In the genomic region with DNA sequence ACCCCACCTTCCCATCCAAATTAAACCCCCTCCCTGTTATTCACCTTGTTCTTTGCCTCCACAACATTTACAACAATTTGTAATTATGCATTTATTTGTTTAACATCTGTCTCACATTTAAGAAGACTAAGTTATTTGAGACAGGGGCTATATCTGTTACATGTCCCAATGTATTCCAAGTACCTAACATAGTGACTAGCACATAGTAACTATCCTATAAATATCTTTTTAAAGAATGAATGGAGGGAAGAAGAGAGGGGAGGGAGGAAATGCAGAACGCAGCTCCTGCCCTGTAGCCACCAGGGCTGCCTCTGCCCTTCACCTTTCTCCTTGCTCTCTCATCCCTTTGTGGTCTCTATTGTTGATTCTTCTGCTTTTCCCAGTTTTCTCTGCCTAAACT, we compare ENCODE assay signal across 14 cellular contexts. TPM values are rescaled to one million over a fixed set of nuclear protein-coding genes. Genes with fewer than 3 reads are reported as not detected.
DNase-seq lines count a peak whose midpoint lies in the region; ATAC-seq and TF ChIP-seq lines count a peak whose summit lies in the region.
"Had no signal": no experiment of that assay in that cellular context is flagged by ENCODE, and none has a peak within 500 bp of the region (broad histone marks: within the 10 kb centered on the region; RNA-seq: fewer than 3 reads in every experiment).

No MANE protein-coding gene starts in this region.

- POLR2A ChIA-PET in WTC11 (lab: Charles Lee) = no interaction called here

- ATAC-seq in GM23338 (peak; percentile 18; the same call in 1 of the 3 replicates), WTC11 (no peak), HG03460 (IDR thresholded peaks at IDR 0.05; ENCODE audit: unreplicated experiment) (no peak)
- no peak for ATAC-seq in effector memory CD8-positive, alpha-beta T cell (replicated peaks)
- ATAC-seq: K562 had no signal

- H3F3A ChIP-seq in GM23338 (replicated peaks; ENCODE audit: low read depth) = no peaks in the 10 kb centered on the region

- no peak overlapping the region for H3K9ac ChIP-seq in skeletal muscle tissue (ENCODE audit: low read depth in 1 of 3, low read length in 3 of 3)

- peaks cover 41% of the 10 kb centered on the region for H3K4me1 Mint-ChIP-seq in GM23338
- H3K4me1 Mint-ChIP-seq in WTC11 = peaks cover 36% of the 10 kb centered on the region
- peaks cover 2% of the 10 kb centered on the region for H3K4me1 Mint-ChIP-seq in glutamatergic neuron (ENCODE audit: low read depth, unreplicated experiment)
- H3K4me1 Mint-ChIP-seq in effector memory CD8-positive, alpha-beta T cell (ENCODE audit: low read depth in 2 of 2) = no peaks in the 10 kb centered on the region
- H3K4me1 Mint-ChIP-seq: CD4-positive, CD25-positive, alpha-beta regulatory T cell had no signal

- no peaks in the 10 kb centered on the region; the same call in 1 of the 2 replicates for H4K20me1 ChIP-seq in GM23338 (replicated peaks; ENCODE audit: insufficient read depth)

- H3K27me3 Mint-ChIP-seq in GM23338 (ENCODE audit: insufficient read depth, low read depth, poor library complexity) (peaks cover 2% of the 10 kb centered on the region), WTC11 (ENCODE audit: low read depth) (no peaks in the 10 kb centered on the region), glutamatergic neuron (ENCODE audit: unreplicated experiment) (no peaks in the 10 kb centered on the region)
- H3K27me3 Mint-ChIP-seq in effector memory CD8-positive, alpha-beta T cell = no peaks in the 10 kb centered on the region
- H3K27me3 Mint-ChIP-seq: CD4-positive, CD25-positive, alpha-beta regulatory T cell had no signal

- H3K4me2 ChIP-seq in GM23338 = no peak overlapping the region; the same call in 1 of the 2 replicates

- H3K9me3 Mint-ChIP-seq in GM23338 (no peaks in the 10 kb centered on the region), WTC11 (no peaks in the 10 kb centered on the region), glutamatergic neuron (ENCODE audit: unreplicated experiment) (no peaks in the 10 kb centered on the region)
- no peaks in the 10 kb centered on the region for H3K9me3 Mint-ChIP-seq in effector memory CD8-positive, alpha-beta T cell
- H3K9me3 Mint-ChIP-seq: CD4-positive, CD25-positive, alpha-beta regulatory T cell had no signal

- no peaks in the 10 kb centered on the region for H3K27me3 ChIP-seq in GM23338 (ENCODE audit: insufficient read depth)
- H3K27me3 ChIP-seq in skeletal muscle tissue (ENCODE audit: control insufficient read depth in 3 of 3, insufficient read depth in 3 of 3, low read length in 3 of 3) = no peaks in the 10 kb centered on the region
- H3K27me3 ChIP-seq: BE2C had no signal

- no peaks in the 10 kb centered on the region for H3K9me2 ChIP-seq in GM23338 (ENCODE audit: insufficient read depth)

- no peak overlapping the region for H2AFZ ChIP-seq in GM23338

- DNase-seq in GM23338 (ENCODE audit: low spot score) (no peak), WTC11 (ENCODE audit: low spot score) (no peak), glutamatergic neuron (no peak)
- DNase-seq in effector memory CD8-positive, alpha-beta T cell = no peak
- no peak for DNase-seq in stimulated activated naive CD4-positive, alpha-beta T cell (lab: John Stamatoyannopoulos, UW)
- DNase-seq: ACHN; Caco-2; CD4-positive, CD25-positive, alpha-beta regulatory T cell; HCEC 1CT; IMR-90 had no signal

- no peak overlapping the region for H3K4me3 ChIP-seq in GM23338
- H3K4me3 ChIP-seq in skeletal muscle tissue (ENCODE audit: low read length in 3 of 3) = no peak overlapping the region
- H3K4me3 ChIP-seq: K562 had no signal

- no peaks in the 10 kb centered on the region for H3K79me2 ChIP-seq in GM23338 (replicated peaks; ENCODE audit: insufficient read depth)

- H3K27ac ChIP-seq in GM23338 (ENCODE audit: low read depth) (no peak overlapping the region), skeletal muscle tissue (ENCODE audit: low read depth, low read length) (peak overlapping the region; percentile 54)

- peaks cover 9% of the 10 kb centered on the region for H3K36me3 ChIP-seq in GM23338 (ENCODE audit: insufficient read depth)
- H3K36me3 ChIP-seq in skeletal muscle tissue (ENCODE audit: control insufficient read depth in 3 of 3, insufficient read depth in 3 of 3, low read length in 3 of 3) = peaks cover 16 to 48% (median 45%) of the 10 kb centered on the region in 3 donors
- H3K36me3 ChIP-seq: BE2C had no signal

- no peak overlapping the region for H3K4me3 Mint-ChIP-seq in GM23338
- H3K4me3 Mint-ChIP-seq in WTC11 = no peak overlapping the region
- H3K4me3 Mint-ChIP-seq in glutamatergic neuron (ENCODE audit: unreplicated experiment) = no peak overlapping the region
- H3K4me3 Mint-ChIP-seq in effector memory CD8-positive, alpha-beta T cell = no peak overlapping the region
- H3K4me3 Mint-ChIP-seq: CD4-positive, CD25-positive, alpha-beta regulatory T cell had no signal

- TF ChIP-seq CTCF in GM23338 (conservative IDR thresholded peaks at IDR 0.05; ENCODE audit: low read depth in 2 of 2) (no peak), WTC11 (IDR thresholded peaks at IDR 0.05) (no peak), glutamatergic neuron (IDR thresholded peaks at IDR 0.05; ENCODE audit: partially characterized antibody, unreplicated experiment) (no peak)

- CTCF ChIA-PET in WTC11 (lab: Charles Lee) = interaction anchor here (4.8 kb wide), 1 partner anchor 94 kb away, joined by 38 read pairs; no protein-coding TSS in a partner anchor

- H3K27ac Mint-ChIP-seq in GM23338 = peak overlapping the region; percentile 40; the same call in 1 of the 2 replicates
- peak overlapping the region; percentile 71; the same call in 1 of the 2 replicates for H3K27ac Mint-ChIP-seq in WTC11
- peak overlapping the region; percentile 63 for H3K27ac Mint-ChIP-seq in glutamatergic neuron (ENCODE audit: unreplicated experiment)
- H3K27ac Mint-ChIP-seq in effector memory CD8-positive, alpha-beta T cell = peak overlapping the region in 1 of 2 donors; percentile 12

- H3K4me1 ChIP-seq in GM23338 (ENCODE audit: insufficient read depth) = peaks cover 34% of the 10 kb centered on the region
- peaks cover 12 to 21% (median 16%) of the 10 kb centered on the region in 3 donors for H3K4me1 ChIP-seq in skeletal muscle tissue (ENCODE audit: control insufficient read depth in 3 of 3, insufficient read depth in 3 of 3, low read length in 3 of 3)
- H3K4me1 ChIP-seq: BE2C, Caco-2 had no signal

- no peaks in the 10 kb centered on the region for H3K9me3 ChIP-seq in skeletal muscle tissue (ENCODE audit: control insufficient read depth in 3 of 3, low read length in 3 of 3)
- H3K9me3 ChIP-seq: BE2C, Caco-2 had no signal

- H3K36me3 Mint-ChIP-seq in GM23338 (ENCODE audit: low read depth) (peaks cover 28% of the 10 kb centered on the region), WTC11 (peaks cover 26% of the 10 kb centered on the region), glutamatergic neuron (ENCODE audit: unreplicated experiment) (no peaks in the 10 kb centered on the region)
- H3K36me3 Mint-ChIP-seq in effector memory CD8-positive, alpha-beta T cell (ENCODE audit: insufficient read depth) = peaks cover 43% of the 10 kb centered on the region

TF ChIP-seq in GM23338, 12 proteins besides CTCF, POLR2A, EP300 and RAD21 (continues in another document):
- TF ChIP-seq, protein P1, sequence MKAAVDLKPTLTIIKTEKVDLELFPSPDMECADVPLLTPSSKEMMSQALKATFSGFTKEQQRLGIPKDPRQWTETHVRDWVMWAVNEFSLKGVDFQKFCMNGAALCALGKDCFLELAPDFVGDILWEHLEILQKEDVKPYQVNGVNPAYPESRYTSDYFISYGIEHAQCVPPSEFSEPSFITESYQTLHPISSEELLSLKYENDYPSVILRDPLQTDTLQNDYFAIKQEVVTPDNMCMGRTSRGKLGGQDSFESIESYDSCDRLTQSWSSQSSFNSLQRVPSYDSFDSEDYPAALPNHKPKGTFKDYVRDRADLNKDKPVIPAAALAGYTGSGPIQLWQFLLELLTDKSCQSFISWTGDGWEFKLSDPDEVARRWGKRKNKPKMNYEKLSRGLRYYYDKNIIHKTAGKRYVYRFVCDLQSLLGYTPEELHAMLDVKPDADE (IDR thresholded peaks at IDR 0.05) = no peak
- TF ChIP-seq POLR2AphosphoS5 (IDR thresholded peaks at IDR 0.05; ENCODE audit: low read depth) = no peak
- TF ChIP-seq JUNB (IDR thresholded peaks at IDR 0.05; ENCODE audit: unreplicated experiment) = no peak
- no peak for TF ChIP-seq EZH2phosphoT487 (IDR thresholded peaks at IDR 0.05; ENCODE audit: unreplicated experiment)
- TF ChIP-seq NANOG (IDR thresholded peaks at IDR 0.05; ENCODE audit: borderline replicate concordance) = no peak
- TF ChIP-seq ZNF331 (CRISPR knock-in tag; IDR thresholded peaks at IDR 0.05; ENCODE audit: low read depth) = no peak
- TF ChIP-seq ZNF114 (CRISPR knock-in tag; IDR thresholded peaks at IDR 0.05) = no peak
- TF ChIP-seq EZH2 (IDR thresholded peaks at IDR 0.05; ENCODE audit: low read depth, unreplicated experiment) = no peak
- TF ChIP-seq CREB1 (CRISPR knock-in tag; IDR thresholded peaks at IDR 0.05; ENCODE audit: low read depth) = no peak

TF ChIP-seq in WTC11, 78 proteins besides CTCF, POLR2A, EP300 and RAD21 (continues in another document):
- TF ChIP-seq FOXJ3 (CRISPR knock-in tag; IDR thresholded peaks at IDR 0.05; ENCODE audit: borderline replicate concordance) = no peak
- TF ChIP-seq NFE2L1 (CRISPR knock-in tag; IDR thresholded peaks at IDR 0.05) = no peak
- TF ChIP-seq TCF7 (CRISPR knock-in tag; IDR thresholded peaks at IDR 0.05; ENCODE audit: low read depth) = no peak
- TF ChIP-seq STAT6 (CRISPR knock-in tag; conservative IDR thresholded peaks at IDR 0.05; ENCODE audit: low read depth) = no peak
- no peak for TF ChIP-seq CBFB (CRISPR knock-in tag; IDR thresholded peaks at IDR 0.05; ENCODE audit: low read depth)

RNA-seq across cellular contexts. Expression of gene HDHD2, which starts 40.6 kb away (rescaled TPM):
- 26.8 and 32.2 TPM in 2 replicates for total RNA-seq in GM23338 (2014; rRNA removed; shearing (Covaris generic))
- polyA plus RNA-seq in GM23338 (2016; fragmentation: Nextera tagmentation; extraction: Ambion mirVana) = 17.3 and 25.9 TPM in 2 replicates
- total RNA-seq in WTC11 (2021) = 42.1 to 57.6 TPM (median 49.6 TPM) in 3 replicates
- 55.3 TPM for total RNA-seq in glutamatergic neuron (ENCODE audit: unreplicated experiment)
- total RNA-seq in skeletal muscle tissue = 15.7 TPM
